30 cellular contexts compared by ENCODE assay signal in the genomic region with DNA sequence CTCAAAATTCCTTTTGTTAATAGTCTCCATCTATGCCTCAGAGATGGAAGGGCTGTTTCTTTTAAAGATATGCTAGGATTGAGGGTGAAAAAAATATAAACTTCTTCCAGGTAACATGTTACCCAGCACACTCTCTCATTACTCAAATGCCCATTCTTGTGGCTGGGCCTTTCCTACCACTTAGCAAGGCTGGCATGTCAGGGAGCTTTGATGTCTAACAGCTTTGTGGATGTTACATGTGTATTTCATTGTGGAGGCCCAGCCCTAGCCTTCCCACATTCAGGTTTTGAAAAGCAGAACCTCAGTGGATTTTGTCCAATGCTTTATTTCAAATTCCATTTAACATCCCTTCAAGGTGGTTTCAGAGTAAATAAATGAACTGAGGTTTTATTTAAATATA.
"Had no signal": no experiment of that assay in that cellular context is flagged by ENCODE, and none has a peak within 500 bp of the region (broad histone marks: within the 10 kb centered on the region; RNA-seq: fewer than 3 reads in every experiment).

No MANE protein-coding gene starts in this region.

- H3K4me1 ChIP-seq: left ventricle myocardium inferior, pancreas, prostate gland, suprapubic skin, tibial artery, upper lobe of right lung had no signal

- FAIRE-seq: islet of Langerhans, urothelium cell line had no signal

- H3K27me3 Mint-ChIP-seq: stimulated activated naive B cell treated with anti-CD40 and anti-IgM and Interleukin-4, amounts not matched to agents 10 μg/mL and 1 μg/mL and 100 μg/mL, for 72 hours; stimulated activated naive CD8-positive, alpha-beta T cell treated with anti-CD3 and anti-CD28 coated beads, Interleukin-15, Interleukin-2, amounts not matched to agents 100 ng/mL and 50 ng/mL, for 24 hours had no signal

- DNase-seq: hypothalamus; immature natural killer cell; kidney; left colon; left ventricle myocardium inferior; naive B cell; natural killer cell; nucleus accumbens; pancreas; posterior cingulate gyrus; retina; right cardiac atrium; stimulated activated CD4-positive, alpha-beta T cell treated with anti-CD3 and anti-CD28 coated beads, Interleukin-12 subunit alpha, Interleukin-12 subunit beta, amount 100 ng/mL, for 4 hours; stimulated activated CD4-positive, alpha-beta T cell treated with anti-CD3 and anti-CD28 coated beads, Interleukin-15, amount 100 ng/mL, for 24 hours; stimulated activated CD4-positive, alpha-beta T cell treated with anti-CD3 and anti-CD28 coated beads, Interleukin-2, amount 100 ng/mL, for 24 hours; stimulated activated CD4-positive, alpha-beta T cell treated with anti-CD3 and anti-CD28 coated beads, Interleukin-4, amount 100 ng/mL, for 1 hour; stimulated activated naive B cell treated with anti-CD40 and anti-IgM and Interleukin-4, amounts not matched to agents 10 μg/mL and 1 μg/mL and 100 μg/mL, for 72 hours; tibial artery; trophoblast cell; upper lobe of right lung had no signal

- H3K9me3 ChIP-seq: pancreas, prostate gland, suprapubic skin, thoracic aorta, tibial artery, upper lobe of right lung had no signal

- H3K36me3 Mint-ChIP-seq: mesothelial cell of epicardium; naive B cell; natural killer cell; stimulated activated naive B cell treated with anti-CD40 and anti-IgM and Interleukin-4, amounts not matched to agents 10 μg/mL and 1 μg/mL and 100 μg/mL, for 72 hours had no signal

- H3K4me3 Mint-ChIP-seq: immature natural killer cell; mesothelial cell of epicardium; naive B cell; natural killer cell; stimulated activated naive B cell treated with anti-CD40 and anti-IgM and Interleukin-4, amounts not matched to agents 10 μg/mL and 1 μg/mL and 100 μg/mL, for 72 hours; stimulated activated naive CD8-positive, alpha-beta T cell treated with anti-CD3 and anti-CD28 coated beads, Interleukin-15, Interleukin-2, amounts not matched to agents 100 ng/mL and 50 ng/mL, for 24 hours had no signal

- H3K4me3 ChIP-seq: left ventricle myocardium inferior, lung, pancreas, prostate gland, skin epidermis, suprapubic skin, thoracic aorta, tibial artery, upper lobe of right lung had no signal

- H3K9me3 Mint-ChIP-seq: immature natural killer cell; mesothelial cell of epicardium; natural killer cell; stimulated activated naive B cell treated with anti-CD40 and anti-IgM and Interleukin-4, amounts not matched to agents 10 μg/mL and 1 μg/mL and 100 μg/mL, for 72 hours; stimulated activated naive CD8-positive, alpha-beta T cell treated with anti-CD3 and anti-CD28 coated beads, Interleukin-15, Interleukin-2, amounts not matched to agents 100 ng/mL and 50 ng/mL, for 24 hours had no signal

- ATAC-seq: left colon; natural killer cell; pancreas; sciatic nerve; stimulated activated naive B cell treated with anti-CD40 and anti-IgM and Interleukin-4, amounts not matched to agents 10 μg/mL and 1 μg/mL and 100 μg/mL, for 72 hours; upper lobe of right lung had no signal

- H3K27me3 ChIP-seq: pancreas, suprapubic skin, tibial artery, upper lobe of right lung had no signal

- H3K27ac ChIP-seq: left ventricle myocardium inferior, pancreas, prostate gland, skin epidermis, suprapubic skin, thoracic aorta, tibial artery, upper lobe of right lung had no signal

- H3K36me3 ChIP-seq: left ventricle myocardium inferior, pancreas, prostate gland, suprapubic skin, thoracic aorta, tibial artery, upper lobe of right lung had no signal

- H3K27ac Mint-ChIP-seq: immature natural killer cell; mesothelial cell of epicardium; naive B cell; natural killer cell; stimulated activated naive B cell treated with anti-CD40 and anti-IgM and Interleukin-4, amounts not matched to agents 10 μg/mL and 1 μg/mL and 100 μg/mL, for 72 hours; stimulated activated naive CD8-positive, alpha-beta T cell treated with anti-CD3 and anti-CD28 coated beads, Interleukin-15, Interleukin-2, amounts not matched to agents 100 ng/mL and 50 ng/mL, for 24 hours had no signal

- H3K4me1 Mint-ChIP-seq: immature natural killer cell, mesothelial cell of epicardium, naive B cell had no signal
